In genomic region chr5:106093149-106093548, GRCh38 we compare ENCODE assay signal across 25 cellular contexts.
"Had no signal": no experiment of that assay in that cellular context is flagged by ENCODE, and none has a peak within 500 bp of the region (broad histone marks: within the 10 kb centered on the region; RNA-seq: fewer than 3 reads in every experiment).

No MANE protein-coding gene starts in this region.

- DNase-seq: activated CD4-positive, alpha-beta T cell treated with anti-CD3 and anti-CD28 coated beads for 36 hours; activated CD4-positive, CD25-positive, alpha-beta regulatory T cell; activated CD8-positive, alpha-beta memory T cell treated with anti-CD3 and anti-CD28 coated beads, Interleukin-2, amount 10 ng/mL, durations not matched to agents 7 days and 5 days; activated CD8-positive, alpha-beta T cell treated with anti-CD3 and anti-CD28 coated beads, Interleukin-2, amount 10 ng/mL, durations not matched to agents 7 days and 5 days; activated naive CD8-positive, alpha-beta T cell treated with anti-CD3 and anti-CD28 coated beads, Interleukin-2, amount 50 U/mL, for 24 hours; activated T-cell treated with anti-CD3 and anti-CD28 coated beads, Interleukin-2, amount 50 U/mL, for 48 hours; colonic mucosa; effector memory CD4-positive, alpha-beta T cell; head of caudate nucleus; hypothalamus; immature natural killer cell; kidney; left colon; midbrain; naive thymus-derived CD8-positive, alpha-beta T cell; occipital lobe; psoas muscle; stimulated activated CD4-positive, alpha-beta T cell treated with anti-CD3 and anti-CD28 coated beads, Interleukin-15, amount 100 ng/mL, for 24 hours; stimulated activated CD4-positive, alpha-beta T cell treated with anti-CD3 and anti-CD28 coated beads, Interleukin-2, amount 100 ng/mL, for 24 hours; stimulated activated naive B cell treated with anti-CD40 and anti-IgM and Interleukin-4, amounts not matched to agents 10 μg/mL and 1 μg/mL and 100 μg/mL, for 72 hours; stomach had no signal

- H3K4me3 ChIP-seq: colonic mucosa, neural progenitor cell, psoas muscle, right atrium auricular region, stomach, tibial nerve had no signal

- H3K36me3 ChIP-seq: colonic mucosa, neural progenitor cell, right atrium auricular region, stomach, tibial nerve had no signal

- H3K9me3 ChIP-seq: colonic mucosa, psoas muscle, right atrium auricular region, stomach, tibial nerve had no signal

- H3K27me3 ChIP-seq: colonic mucosa, neural progenitor cell, right atrium auricular region, stomach, tibial nerve had no signal

- H3K27ac ChIP-seq: colonic mucosa, neural progenitor cell, parathyroid adenoma, psoas muscle, right atrium auricular region, stomach, tibial nerve had no signal

- H3K4me1 ChIP-seq: colonic mucosa, parathyroid adenoma, psoas muscle, right atrium auricular region, stomach, tibial nerve had no signal

- ATAC-seq: activated CD4-positive, alpha-beta T cell treated with anti-CD3 and anti-CD28 coated beads for 36 hours; activated CD8-positive, alpha-beta memory T cell treated with anti-CD3 and anti-CD28 coated beads, Interleukin-2, amount 10 ng/mL, durations not matched to agents 7 days and 5 days; activated CD8-positive, alpha-beta T cell treated with anti-CD3 and anti-CD28 coated beads, Interleukin-2, amount 10 ng/mL, durations not matched to agents 7 days and 5 days; activated naive CD8-positive, alpha-beta T cell treated with anti-CD3 and anti-CD28 coated beads, Interleukin-2, amount 50 U/mL, for 24 hours; left colon; naive thymus-derived CD8-positive, alpha-beta T cell; psoas muscle; stimulated activated naive B cell treated with anti-CD40 and anti-IgM and Interleukin-4, amounts not matched to agents 10 μg/mL and 1 μg/mL and 100 μg/mL, for 72 hours had no signal
